In the genomic region with DNA sequence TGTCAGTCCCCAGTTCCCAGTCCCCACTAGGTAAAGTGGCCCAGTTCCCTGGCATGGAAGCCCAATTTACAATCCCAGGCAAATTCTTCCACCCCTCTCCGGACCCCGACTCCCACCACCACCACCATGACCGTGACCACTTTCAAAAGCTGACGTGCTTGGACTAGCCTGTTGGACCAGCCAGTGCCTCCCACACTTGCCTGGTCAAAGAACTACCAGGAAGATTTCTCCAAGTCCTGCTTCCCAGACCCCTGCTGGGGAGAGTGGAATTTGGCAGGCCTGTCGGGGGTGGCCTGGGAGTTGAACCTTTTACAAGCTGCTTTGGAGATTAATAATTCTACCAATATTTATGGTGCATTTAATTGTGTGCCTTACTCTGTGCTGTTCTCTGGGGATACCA, we compare ENCODE assay signal across 24 cellular contexts. TPM values are rescaled to one million over a fixed set of nuclear protein-coding genes. Genes with fewer than 3 reads are reported as not detected.
DNase-seq lines count a peak whose midpoint lies in the region; ATAC-seq and TF ChIP-seq lines count a peak whose summit lies in the region.
"Had no signal": no experiment of that assay in that cellular context is flagged by ENCODE, and none has a peak within 500 bp of the region (broad histone marks: within the 10 kb centered on the region; RNA-seq: fewer than 3 reads in every experiment).

No MANE protein-coding gene starts in this region.

- peaks cover 92% of the 10 kb centered on the region for H3K27me3 Mint-ChIP-seq in H9 (ENCODE audit: low read depth)

- H3K4me3 ChIP-seq in mesendoderm (ENCODE audit: low read length) (no peak overlapping the region), smooth muscle cell (no peak overlapping the region)
- H3K4me3 ChIP-seq: BLaER1 treated with 17β-estradiol and CSF1 and Interleukin-3, amounts not matched to agents 10 nM and 100 nM; K562; SJCRH30 had no signal

- H2BK12ac ChIP-seq in H9 (ENCODE audit: insufficient read length, low read depth, low read length), result no peak overlapping the region

- H2BK120ac ChIP-seq in H9 (ENCODE audit: low read depth, low read length, poor library complexity, severe bottlenecking) (no peak overlapping the region), mesendoderm (ENCODE audit: low read depth, low read length) (no peak overlapping the region)

- H3K56ac ChIP-seq in H9 (ENCODE audit: insufficient read length, low read depth, low read length), result no peak overlapping the region
- H3K56ac ChIP-seq in mesendoderm (ENCODE audit: low read length), result no peak overlapping the region

- H3K14ac ChIP-seq in H9 (ENCODE audit: insufficient read depth, low read length), result no peak overlapping the region

- H3K9me3 Mint-ChIP-seq in H9, result no peaks in the 10 kb centered on the region; a peak in 1 of 5 replicates
- H3K9me3 Mint-ChIP-seq: CD4-positive, alpha-beta T cell had no signal

- H3K23me2 ChIP-seq in H9 (ENCODE audit: insufficient read length, low read depth, low read length, poor library complexity, severe bottlenecking), result peaks cover 19% of the 10 kb centered on the region

- H2AK5ac ChIP-seq in H9 (ENCODE audit: insufficient read length, low read length), result no peak overlapping the region
- H2AK5ac ChIP-seq in mesendoderm (ENCODE audit: low read length), result no peak overlapping the region

- no CpG with 5 or more reads among the region's 5 CpGs for WGBS in H9 (ENCODE audit: extremely low coverage, insufficient read length, low lambda C conversion rate)
- WGBS in mesendoderm (ENCODE audit: extremely low coverage, insufficient coverage, low lambda C conversion rate), result no CpG with 5 or more reads among the region's 5 CpGs
- 70% methylated on average over 5 of the region's 5 CpGs for WGBS in smooth muscle cell (ENCODE audit: low lambda C conversion rate)

- peak; percentile 31 for DNase-seq in 8988T
- DNase-seq in H9, result no peak
- DNase-seq in mesendoderm, result peak; percentile 21
- DNase-seq in smooth muscle cell (lab: John Stamatoyannopoulos, UW; ENCODE audit: unreplicated experiment), result no peak
- DNase-seq in NCI-H2196 treated with DMSO at 0.1 percent for 48 hours (lab: John Stamatoyannopoulos, UW; ENCODE audit: unreplicated experiment), result no peak
- no peak for DNase-seq in posterior vena cava (ENCODE audit: low spot score)
- DNase-seq: CD4-positive, alpha-beta T cell; COR-L47; Kasumi-1; NCI-H1092 treated with DMSO at 0.1 percent for 48 hours; NCI-H1436; NCI-H187; NCI-H2081 treated with DMSO at 0.1 percent for 48 hours; NCI-H2171; NCI-H774 had no signal

- no peaks in the 10 kb centered on the region for H3F3A ChIP-seq in smooth muscle cell (ENCODE audit: low read depth)

- H3K4me2 ChIP-seq in H9 (ENCODE audit: insufficient read depth, insufficient read length, low read length), result no peak overlapping the region
- no peak overlapping the region for H3K4me2 ChIP-seq in mesendoderm (ENCODE audit: low read length)
- H3K4me2 ChIP-seq in smooth muscle cell, result no peak overlapping the region
- H3K4me2 ChIP-seq: BLaER1 treated with 17β-estradiol and CSF1 and Interleukin-3, amounts not matched to agents 10 nM and 100 nM had no signal

- H3K27me3 ChIP-seq in H9 (ENCODE audit: insufficient read depth, low read length) (peaks cover 27% of the 10 kb centered on the region), mesendoderm (ENCODE audit: insufficient read depth, low read length, poor library complexity) (peaks cover 23% of the 10 kb centered on the region), smooth muscle cell (ENCODE audit: low read depth) (peaks cover 37% of the 10 kb centered on the region)

- no peaks in the 10 kb centered on the region for H3K4me1 ChIP-seq in H9 (ENCODE audit: insufficient read depth, low read length)
- peaks cover 3% of the 10 kb centered on the region for H3K4me1 ChIP-seq in mesendoderm (ENCODE audit: control insufficient read depth, low read depth, low read length)
- H3K4me1 ChIP-seq in smooth muscle cell (ENCODE audit: low read depth), result peaks cover 3% of the 10 kb centered on the region

- H3K9ac ChIP-seq in H9 (ENCODE audit: extremely low read depth, insufficient read length, low read length) (no peak overlapping the region), mesendoderm (ENCODE audit: low read length) (no peak overlapping the region), smooth muscle cell (ENCODE audit: low read depth) (no peak overlapping the region)
- H3K9ac ChIP-seq: BLaER1 treated with 17β-estradiol and CSF1 and Interleukin-3, amounts not matched to agents 10 nM and 100 nM had no signal

- H3K18ac ChIP-seq in H9 (ENCODE audit: insufficient read length, low read depth, low read length) (no peak overlapping the region), mesendoderm (ENCODE audit: low read length) (no peak overlapping the region)

- H2BK5ac ChIP-seq in H9 (ENCODE audit: insufficient read length, low read length) (no peak overlapping the region), mesendoderm (ENCODE audit: low read length) (no peak overlapping the region)

- no peaks in the 10 kb centered on the region for H3K36me3 ChIP-seq in mesendoderm (ENCODE audit: control insufficient read depth, insufficient read depth, low read length)
- no peaks in the 10 kb centered on the region for H3K36me3 ChIP-seq in smooth muscle cell (ENCODE audit: low read depth)
- H3K36me3 ChIP-seq: BLaER1 treated with 17β-estradiol and CSF1 and Interleukin-3, amounts not matched to agents 10 nM and 100 nM; SJCRH30 had no signal

- H4K5ac ChIP-seq in H9 (ENCODE audit: insufficient read length, low read depth, low read length) (no peak overlapping the region), mesendoderm (ENCODE audit: low read length) (no peak overlapping the region)

- peaks cover 12 to 24% of the 10 kb centered on the region in 2 experiments for H3K4me1 Mint-ChIP-seq in H9

- H3K4ac ChIP-seq in H9 (ENCODE audit: low read depth, low read length) (no peak overlapping the region), mesendoderm (ENCODE audit: low read depth, low read length) (no peak overlapping the region)

- H3K9me3 ChIP-seq in H9 (ENCODE audit: control insufficient read depth, low read depth, low read length) (no peaks in the 10 kb centered on the region), smooth muscle cell (replicated peaks; ENCODE audit: low read depth) (no peaks in the 10 kb centered on the region)
- H3K9me3 ChIP-seq: BLaER1 treated with 17β-estradiol and CSF1 and Interleukin-3, amounts not matched to agents 10 nM and 100 nM; SJCRH30 had no signal

- no peak overlapping the region for H3K27ac Mint-ChIP-seq in H9
- H3K27ac Mint-ChIP-seq: CD4-positive, alpha-beta T cell had no signal

- TF ChIP-seq CTCF in H9 (conservative IDR thresholded peaks at IDR 0.05) (no peak), smooth muscle cell (IDR thresholded peaks at IDR 0.05; ENCODE audit: borderline replicate concordance, insufficient read depth, poor library complexity, severe bottlenecking) (peak; percentile 5)

- no peak overlapping the region for H3K23ac ChIP-seq in H9 (ENCODE audit: insufficient read length, low read depth, low read length)
- H3K23ac ChIP-seq in mesendoderm (ENCODE audit: low read length), result no peak overlapping the region

- H2BK15ac ChIP-seq in H9 (ENCODE audit: low read depth, low read length) (no peak overlapping the region), mesendoderm (replicated peaks; ENCODE audit: low read depth) (no peak overlapping the region)

- H3K79me2 ChIP-seq in H9 (ENCODE audit: insufficient read depth, low read length), result no peaks in the 10 kb centered on the region
- H3K79me2 ChIP-seq in mesendoderm (ENCODE audit: control insufficient read depth, insufficient read depth, low read length), result no peaks in the 10 kb centered on the region
- H3K79me2 ChIP-seq in smooth muscle cell (ENCODE audit: low read depth), result no peaks in the 10 kb centered on the region

- intact Hi-C loops in posterior vena cava (cut with DNase I), result no loop called here

- ATAC-seq in HG02884 (IDR thresholded peaks at IDR 0.05; ENCODE audit: unreplicated experiment), result no peak
- ATAC-seq: Right ventricle myocardium inferior had no signal

- H4K8ac ChIP-seq in H9 (replicated peaks; ENCODE audit: insufficient read length, low read depth, low read length) (no peak overlapping the region), mesendoderm (ENCODE audit: low read depth, low read length) (no peak overlapping the region)

- H3T11ph ChIP-seq in H9 (ENCODE audit: low read length), result no peak overlapping the region

- peak overlapping the region; percentile 16 to 88; a peak in 1 of 5 replicates for H3K4me3 Mint-ChIP-seq in H9
- H3K4me3 Mint-ChIP-seq: CD4-positive, alpha-beta T cell had no signal

- H4K20me1 ChIP-seq in H9 (ENCODE audit: control insufficient read depth, insufficient read depth, insufficient read length) (no peaks in the 10 kb centered on the region), smooth muscle cell (ENCODE audit: low read depth) (no peaks in the 10 kb centered on the region)

- H2BK20ac ChIP-seq in H9 (ENCODE audit: low read depth, low read length, poor library complexity, severe bottlenecking), result no peak overlapping the region

- H3K36me3 Mint-ChIP-seq in H9 (ENCODE audit: insufficient read depth in 1 of 3, low read depth in 3 of 3), result no peaks in the 10 kb centered on the region; a peak in 1 of 7 replicates

- H2AFZ ChIP-seq in H9 (ENCODE audit: low read length) (no peak overlapping the region), smooth muscle cell (ENCODE audit: low read depth) (no peak overlapping the region)

- no peaks in the 10 kb centered on the region for H3K79me1 ChIP-seq in H9 (ENCODE audit: insufficient read depth, low read depth, low read length, poor library complexity, severe bottlenecking)
- H3K79me1 ChIP-seq in mesendoderm (ENCODE audit: low read length), result no peaks in the 10 kb centered on the region

- H4K91ac ChIP-seq in H9 (ENCODE audit: insufficient read length, low read depth, low read length), result no peak overlapping the region

- H3K27ac ChIP-seq in H9 (ENCODE audit: insufficient read length, low read depth, low read length) (no peak overlapping the region), mesendoderm (ENCODE audit: low read depth, low read length) (no peak overlapping the region), smooth muscle cell (ENCODE audit: low read depth) (no peak overlapping the region)
- H3K27ac ChIP-seq: BLaER1 treated with 17β-estradiol and CSF1 and Interleukin-3, amounts not matched to agents 10 nM and 100 nM; SJCRH30 had no signal

RNA-seq across cellular contexts. Expression of gene PTPRT, which starts 1.4 kb away (rescaled TPM):
- total RNA-seq in H9 (2021) (0.07 and 0.13 TPM in 2 replicates), smooth muscle cell (0.99 and 1.7 TPM in 2 replicates), posterior vena cava (under 1 TPM; 0.10 to 0.19 TPM)
- polyA plus RNA-seq in mesendoderm (2013, experiment 1 of 2), result 0.31 TPM
- 0.25 TPM for polyA plus RNA-seq in mesendoderm (2013, experiment 2 of 2)
- polyA plus RNA-seq in smooth muscle cell, result 2.1 and 2.7 TPM in 2 replicates
- total RNA-seq: CD4-positive, alpha-beta T cell; H4; HT1080; K562; M059J had no signal
- polyA plus RNA-seq: AG04450, K562 had no signal

Comparison
In these comparisons a context has a peak if more than half of its experiments do, and no peak if none do; other contexts are left out.
1. DNase-seq: peak in 8988T (single experiment) and mesendoderm (single experiment); none in H9 (single experiment), smooth muscle cell (single experiment), NCI-H2196 treated with DMSO at 0.1 percent for 48 hours (single experiment) and posterior vena cava (single experiment).